Comparison of ENCODE assay signal across 8 cellular contexts in the genomic region with DNA sequence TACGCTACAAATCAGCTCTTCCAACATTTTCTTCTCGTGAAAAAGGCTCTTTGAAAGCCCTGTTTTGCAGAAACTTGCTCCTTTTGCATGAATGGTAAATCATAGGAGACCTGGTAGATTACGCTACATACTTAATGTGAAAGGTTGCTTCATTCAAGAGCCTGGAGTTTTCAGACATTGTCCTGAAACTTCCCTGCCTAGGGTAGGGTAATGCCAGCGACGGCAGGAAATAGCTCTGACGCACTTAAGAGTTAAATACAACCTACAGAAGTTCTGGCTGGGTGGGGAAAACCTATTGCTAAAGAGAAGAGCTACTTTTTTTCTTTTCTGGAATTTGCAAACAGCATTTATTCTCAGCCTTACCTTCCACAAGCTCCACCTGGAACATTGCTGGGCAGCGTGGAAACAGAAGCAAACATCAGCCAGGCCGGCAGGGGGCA.
A peak's percentile ranks its signal among the peaks of the same experiment; 100 is the strongest.
DNase-seq lines count a peak whose midpoint lies in the region; ATAC-seq and TF ChIP-seq lines count a peak whose summit lies in the region.

No MANE protein-coding gene starts in this region.

- H3K27me3 ChIP-seq in HUES6 (ENCODE audit: control insufficient read depth, insufficient read depth, low read length): 0 out of 2 replicates have a peak, but pooled peaks cover 5% of the 10 kb centered on the region

- peaks cover 6% of the 10 kb centered on the region for H3K4me1 Mint-ChIP-seq in type B pancreatic cell (ENCODE audit: unreplicated experiment)

- no peaks in the 10 kb centered on the region for H3K9me3 Mint-ChIP-seq in type B pancreatic cell

- in situ Hi-C loops in astrocyte of the spinal cord (cut with HindIII; ENCODE audit: low sequenced_read_pairs): no loop called here

- no peak for TF ChIP-seq POLR2A in lower leg skin (IDR thresholded peaks at IDR 0.05)

- H3K27ac Mint-ChIP-seq in type B pancreatic cell: peak overlapping the region; percentile 93

- DNase-seq in GM12865 (ENCODE audit: low read depth) (no peak), astrocyte of the spinal cord (ENCODE audit: low read depth, low spot score) (no peak), lower leg skin (ENCODE audit: low spot score in 2 of 2) (peak in 1 of 2 donors; percentile 64), type B pancreatic cell (ENCODE audit: extremely low spot score, unreplicated experiment) (no peak), NCI-H1417 treated with DMSO at 0.1 percent for 48 hours (lab: John Stamatoyannopoulos, UW) (no peak), NCI-H146 (lab: John Stamatoyannopoulos, UW) (no peak)

- H3K27ac ChIP-seq in HUES6 (ENCODE audit: low read depth, low read length): no peak overlapping the region

- no peaks in the 10 kb centered on the region for H3K36me3 ChIP-seq in HUES6 (ENCODE audit: control insufficient read depth, insufficient read depth, low read length)

- no peaks in the 10 kb centered on the region for H3K36me3 Mint-ChIP-seq in type B pancreatic cell

- H3K4me3 Mint-ChIP-seq in type B pancreatic cell: peak overlapping the region; percentile 98

- TF ChIP-seq CTCF in GM12865 (IDR thresholded peaks at IDR 0.05; ENCODE audit: insufficient read depth, low read depth, low read length, missing control alignments): peak; percentile 94
- peak; percentile 93 for TF ChIP-seq CTCF in astrocyte of the spinal cord (IDR thresholded peaks at IDR 0.05; ENCODE audit: low read depth, low read length)
- TF ChIP-seq CTCF in lower leg skin (IDR thresholded peaks at IDR 0.05): no peak
- TF ChIP-seq CTCF in type B pancreatic cell (conservative IDR thresholded peaks at IDR 0.05): peak; percentile 98

- WGBS in lower leg skin, 2 donors: 18 to 25% methylated on average over 8 of the region's 8 CpGs

- ATAC-seq in GM21423 (IDR thresholded peaks at IDR 0.05; ENCODE audit: unreplicated experiment): peak; percentile 84

- intact Hi-C loops in lower leg skin (cut with DNase I; ENCODE audit: low total_unique reads): no loop called here

- peak overlapping the region; percentile 64 for H3K4me3 ChIP-seq in GM12865 (ENCODE audit: low read depth, low read length)
- peak overlapping the region; percentile 72 for H3K4me3 ChIP-seq in HUES6 (ENCODE audit: low read depth, low read length)
- peak overlapping the region; percentile 63 for H3K4me3 ChIP-seq in astrocyte of the spinal cord (ENCODE audit: low read depth, low read length)
- peak overlapping the region; percentile 24 for H3K4me3 ChIP-seq in lower leg skin (ENCODE audit: low read depth, poor library complexity, severe bottlenecking)

- peaks cover 14% of the 10 kb centered on the region for H3K4me1 ChIP-seq in HUES6 (ENCODE audit: control insufficient read depth, insufficient read depth, low read length)

- peak overlapping the region; percentile 81 for H3K9ac ChIP-seq in HUES6 (ENCODE audit: low read length)

- no peaks in the 10 kb centered on the region for H3K27me3 Mint-ChIP-seq in type B pancreatic cell

- no peaks in the 10 kb centered on the region for H3K9me3 ChIP-seq in HUES6 (ENCODE audit: control insufficient read depth, insufficient read depth, low read depth, low read length)

Comparison
In these comparisons a context has a peak if more than half of its experiments do, and no peak if none do; other contexts are left out.
1. CTCF ChIP-seq: peak in GM12865 (single experiment), astrocyte of the spinal cord (single experiment) and type B pancreatic cell (single experiment); none in lower leg skin (0 of 3).
2. Peak in every context shown above with its lines, with median percentiles within 50 percentile points of each other: H3K4me3 ChIP-seq.